10 cellular contexts compared by ENCODE assay signal in genomic region chr16:75252946-75253911, GRCh38. TPM values are rescaled to one million over a fixed set of nuclear protein-coding genes. Genes with fewer than 3 reads are reported as not detected.
DNase-seq lines count a peak whose midpoint lies in the region; ATAC-seq and TF ChIP-seq lines count a peak whose summit lies in the region.
"Had no signal": no experiment of that assay in that cellular context is flagged by ENCODE, and none has a peak within 500 bp of the region (broad histone marks: within the 10 kb centered on the region; RNA-seq: fewer than 3 reads in every experiment).

No MANE protein-coding gene starts in this region.

- H3K4me1 ChIP-seq in colonic mucosa (peaks cover 31% of the 10 kb centered on the region), testis (peaks cover 84% of the 10 kb centered on the region)

- peak; percentile 87 for DNase-seq in HS-5 (ENCODE audit: low read depth)
- DNase-seq in colonic mucosa, result no peak
- peak; percentile 75 for DNase-seq in testis
- DNase-seq in NCI-H526 treated with DMSO at 0.1 percent for 48 hours (lab: John Stamatoyannopoulos, UW), result no peak
- DNase-seq in NCI-H748 (lab: John Stamatoyannopoulos, UW; ENCODE audit: unreplicated experiment), result no peak
- DNase-seq: stimulated activated naive CD4-positive, alpha-beta T cell had no signal

- H3K36me3 ChIP-seq in colonic mucosa (no peaks in the 10 kb centered on the region), testis (ENCODE audit: low read depth, missing control alignments) (no peaks in the 10 kb centered on the region)

- H3K4me3 ChIP-seq in colonic mucosa (no peak overlapping the region), testis (no peak overlapping the region)
- H3K4me3 ChIP-seq: mucosa of descending colon had no signal

- H3K9ac ChIP-seq in colonic mucosa (ENCODE audit: low read depth in 2 of 2, low read length in 2 of 2), result peak overlapping the region in 1 of 2 donors; percentile 77

- H3K9me3 ChIP-seq in colonic mucosa (no peaks in the 10 kb centered on the region), testis (no peaks in the 10 kb centered on the region)
- H3K9me3 ChIP-seq: mucosa of descending colon had no signal

- intact Hi-C loops in colonic mucosa (cut with DNase I) (no loop called here), testis (cut with DNase I; ENCODE audit: low total_unique reads) (no loop called here)

- ATAC-seq in HG02623 (IDR thresholded peaks at IDR 0.05; ENCODE audit: unreplicated experiment) (no peak), HG03159 (IDR thresholded peaks at IDR 0.05; ENCODE audit: unreplicated experiment) (no peak)
- ATAC-seq: mucosa of descending colon had no signal

- TF ChIP-seq POLR2A in testis (IDR thresholded peaks at IDR 0.05), result no peak

- TF ChIP-seq CTCF in colonic mucosa (IDR thresholded peaks at IDR 0.05), result no peak
- no peak for TF ChIP-seq CTCF in testis (IDR thresholded peaks at IDR 0.05)

- WGBS in testis, 2 donors, result 37 to 44% methylated on average over 11 to 13 of the region's 15 CpGs

- peaks cover 4% of the 10 kb centered on the region for H3K27me3 ChIP-seq in colonic mucosa
- H3K27me3 ChIP-seq in layer of hippocampus (ENCODE audit: control insufficient read depth, insufficient read depth, low read length), result no peaks in the 10 kb centered on the region
- no peaks in the 10 kb centered on the region for H3K27me3 ChIP-seq in testis

- peak overlapping the region; percentile 66 for H3K27ac ChIP-seq in colonic mucosa
- peak overlapping the region; percentile 83 for H3K27ac ChIP-seq in layer of hippocampus (ENCODE audit: low read depth, low read length)
- peak overlapping the region; percentile 72 to 90 for H3K27ac ChIP-seq in testis

RNA-seq across cellular contexts. Expression of gene BCAR1, which starts 1.8 kb away (rescaled TPM):
- total RNA-seq in colonic mucosa, result 100 to 1,000 TPM; 110 to 130 TPM
- total RNA-seq in testis, result 100 to 1,000 TPM; 139 to 201 TPM
- 83.8 TPM for polyA plus RNA-seq in testis (ENCODE audit: insufficient read depth, low read depth, low replicate concordance)

RNA-seq across cellular contexts. Expression of gene CTRB1, which starts 34.4 kb away (rescaled TPM):
- 10 to 100 TPM in 1 of 2 donors, not detected in 1; 19.1 TPM for total RNA-seq in colonic mucosa
- total RNA-seq in testis, result 1 to 10 TPM in 1 of 2 donors, not detected in 1; 1.2 TPM
- not detected for polyA plus RNA-seq in testis (ENCODE audit: insufficient read depth, low read depth, low replicate concordance)

RNA-seq across cellular contexts. Expression of gene CTRB2, which starts 46.3 kb away (rescaled TPM):
- 10 to 100 TPM in 1 of 2 donors, not detected in 1; 29.1 TPM for total RNA-seq in colonic mucosa
- 1 to 10 TPM in 1 of 2 donors, under 1 TPM in 1; 0.63 to 1.1 TPM for total RNA-seq in testis
- polyA plus RNA-seq in testis (ENCODE audit: insufficient read depth, low read depth, low replicate concordance), result 0.69 TPM
- total RNA-seq: mucosa of descending colon had no signal

Comparison
In these comparisons a context has a peak if more than half of its experiments do, and no peak if none do; other contexts are left out.
1. DNase-seq: peak in HS-5 (single experiment) and testis (single experiment); none in colonic mucosa (single experiment), NCI-H526 treated with DMSO at 0.1 percent for 48 hours (single experiment) and NCI-H748 (single experiment).
2. Peak in every context shown above with its lines, with median percentiles within 50 percentile points of each other: H3K27ac ChIP-seq.